Comparison of ENCODE assay signal across 1 cellular context in the genomic region with DNA sequence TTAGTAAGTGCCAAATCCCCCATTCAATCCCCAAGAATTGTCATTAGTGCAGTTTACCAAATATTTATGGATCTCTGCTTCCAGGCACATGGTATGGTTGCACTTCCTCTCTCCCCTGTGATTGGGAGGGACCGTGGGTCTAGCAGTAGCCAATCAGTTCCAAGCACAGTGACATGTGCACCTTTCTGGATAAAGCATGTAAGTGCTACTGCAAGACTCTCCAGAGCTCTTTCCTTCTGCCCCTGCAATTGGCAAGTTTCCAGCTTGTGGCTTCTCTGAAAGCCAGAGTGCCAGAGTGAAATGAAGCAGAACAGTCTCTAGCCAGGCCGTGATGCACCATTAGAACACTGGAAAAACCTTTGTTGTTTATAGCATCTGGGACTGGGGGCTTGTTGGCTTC.
TF ChIP-seq lines count a peak whose summit lies in the region.

No MANE protein-coding gene starts in this region.

TF ChIP-seq in SK-N-SH, 30 proteins besides CTCF, POLR2A, EP300 and RAD21 (continued from another document):
- no peak for TF ChIP-seq GABPA (IDR thresholded peaks at IDR 0.05; ENCODE audit: low read depth)
- TF ChIP-seq, protein P1, sequence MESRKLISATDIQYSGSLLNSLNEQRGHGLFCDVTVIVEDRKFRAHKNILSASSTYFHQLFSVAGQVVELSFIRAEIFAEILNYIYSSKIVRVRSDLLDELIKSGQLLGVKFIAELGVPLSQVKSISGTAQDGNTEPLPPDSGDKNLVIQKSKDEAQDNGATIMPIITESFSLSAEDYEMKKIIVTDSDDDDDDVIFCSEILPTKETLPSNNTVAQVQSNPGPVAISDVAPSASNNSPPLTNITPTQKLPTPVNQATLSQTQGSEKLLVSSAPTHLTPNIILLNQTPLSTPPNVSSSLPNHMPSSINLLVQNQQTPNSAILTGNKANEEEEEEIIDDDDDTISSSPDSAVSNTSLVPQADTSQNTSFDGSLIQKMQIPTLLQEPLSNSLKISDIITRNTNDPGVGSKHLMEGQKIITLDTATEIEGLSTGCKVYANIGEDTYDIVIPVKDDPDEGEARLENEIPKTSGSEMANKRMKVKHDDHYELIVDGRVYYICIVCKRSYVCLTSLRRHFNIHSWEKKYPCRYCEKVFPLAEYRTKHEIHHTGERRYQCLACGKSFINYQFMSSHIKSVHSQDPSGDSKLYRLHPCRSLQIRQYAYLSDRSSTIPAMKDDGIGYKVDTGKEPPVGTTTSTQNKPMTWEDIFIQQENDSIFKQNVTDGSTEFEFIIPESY (IDR thresholded peaks at IDR 0.05; ENCODE audit: borderline replicate concordance, low read depth) = no peak
- TF ChIP-seq RFX5 (IDR thresholded peaks at IDR 0.05; ENCODE audit: low read length) = no peak
- TF ChIP-seq, protein P2, sequence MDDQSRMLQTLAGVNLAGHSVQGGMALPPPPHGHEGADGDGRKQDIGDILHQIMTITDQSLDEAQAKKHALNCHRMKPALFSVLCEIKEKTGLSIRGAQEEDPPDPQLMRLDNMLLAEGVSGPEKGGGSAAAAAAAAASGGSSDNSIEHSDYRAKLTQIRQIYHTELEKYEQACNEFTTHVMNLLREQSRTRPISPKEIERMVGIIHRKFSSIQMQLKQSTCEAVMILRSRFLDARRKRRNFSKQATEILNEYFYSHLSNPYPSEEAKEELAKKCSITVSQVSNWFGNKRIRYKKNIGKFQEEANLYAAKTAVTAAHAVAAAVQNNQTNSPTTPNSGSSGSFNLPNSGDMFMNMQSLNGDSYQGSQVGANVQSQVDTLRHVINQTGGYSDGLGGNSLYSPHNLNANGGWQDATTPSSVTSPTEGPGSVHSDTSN (IDR thresholded peaks at IDR 0.05) = peak; percentile 81
- TF ChIP-seq, protein P3, sequence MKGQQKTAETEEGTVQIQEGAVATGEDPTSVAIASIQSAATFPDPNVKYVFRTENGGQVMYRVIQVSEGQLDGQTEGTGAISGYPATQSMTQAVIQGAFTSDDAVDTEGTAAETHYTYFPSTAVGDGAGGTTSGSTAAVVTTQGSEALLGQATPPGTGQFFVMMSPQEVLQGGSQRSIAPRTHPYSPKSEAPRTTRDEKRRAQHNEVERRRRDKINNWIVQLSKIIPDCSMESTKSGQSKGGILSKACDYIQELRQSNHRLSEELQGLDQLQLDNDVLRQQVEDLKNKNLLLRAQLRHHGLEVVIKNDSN (IDR thresholded peaks at IDR 0.05; ENCODE audit: borderline replicate concordance, low read depth) = no peak
- peak; percentile 63; the same call in 1 of the 2 replicates for TF ChIP-seq POLR2AphosphoS5 (IDR thresholded peaks at IDR 0.05; ENCODE audit: low read depth, low read length)
- TF ChIP-seq JUND (IDR thresholded peaks at IDR 0.05) = peak; percentile 26; the same call in 1 of the 2 replicates
- TF ChIP-seq, protein P4, sequence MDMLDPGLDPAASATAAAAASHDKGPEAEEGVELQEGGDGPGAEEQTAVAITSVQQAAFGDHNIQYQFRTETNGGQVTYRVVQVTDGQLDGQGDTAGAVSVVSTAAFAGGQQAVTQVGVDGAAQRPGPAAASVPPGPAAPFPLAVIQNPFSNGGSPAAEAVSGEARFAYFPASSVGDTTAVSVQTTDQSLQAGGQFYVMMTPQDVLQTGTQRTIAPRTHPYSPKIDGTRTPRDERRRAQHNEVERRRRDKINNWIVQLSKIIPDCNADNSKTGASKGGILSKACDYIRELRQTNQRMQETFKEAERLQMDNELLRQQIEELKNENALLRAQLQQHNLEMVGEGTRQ (IDR thresholded peaks at IDR 0.05; ENCODE audit: borderline replicate concordance, low read depth, low read length) = no peak
- no peak for TF ChIP-seq TEAD4 (IDR thresholded peaks at IDR 0.05; ENCODE audit: borderline replicate concordance, insufficient read depth)
- TF ChIP-seq EZH2phosphoT487 (IDR thresholded peaks at IDR 0.05; ENCODE audit: borderline replicate concordance, low read depth) = no peak
- TF ChIP-seq MEF2A (IDR thresholded peaks at IDR 0.05; ENCODE audit: borderline replicate concordance, low read depth) = no peak
- TF ChIP-seq NRF1 (IDR thresholded peaks at IDR 0.05; ENCODE audit: low read depth, low read length) = no peak
- no peak for TF ChIP-seq RXRA (IDR thresholded peaks at IDR 0.05; ENCODE audit: borderline replicate concordance, low read depth)
- TF ChIP-seq SIN3A (IDR thresholded peaks at IDR 0.05; ENCODE audit: borderline replicate concordance, low read depth, low read length) = peak; percentile 36; the same call in 1 of the 2 replicates
- peak; percentile 94 for TF ChIP-seq TCF12 (IDR thresholded peaks at IDR 0.05)
- TF ChIP-seq GATA2 (CRISPR knock-in tag; IDR thresholded peaks at IDR 0.05) = no peak
- TF ChIP-seq NFIC (IDR thresholded peaks at IDR 0.05; ENCODE audit: borderline replicate concordance) = peak; percentile 84
- no peak for TF ChIP-seq YY1 (IDR thresholded peaks at IDR 0.05; ENCODE audit: low read depth)
- no peak for TF ChIP-seq ELF1 (IDR thresholded peaks at IDR 0.05)
